Comparison of ENCODE assay signal across 1 cellular context in genomic region chr6:2942916-2943563, GRCh38.
TF ChIP-seq lines count a peak whose summit lies in the region.

No MANE protein-coding gene starts in this region.

TF ChIP-seq in GM12878, 131 proteins besides CTCF, POLR2A, EP300 and RAD21:
- TF ChIP-seq RELA (IDR thresholded peaks at IDR 0.05; ENCODE audit: borderline replicate concordance, partially characterized antibody) (no peak), MEF2A (IDR thresholded peaks at IDR 0.05; ENCODE audit: insufficient read depth, low read depth, low read length) (no peak), ZNF217 (IDR thresholded peaks at IDR 0.05) (no peak), HDGF (IDR thresholded peaks at IDR 0.05) (no peak), ZBTB11 (CRISPR knock-in tag; IDR thresholded peaks at IDR 0.05) (no peak), MTA3 (IDR thresholded peaks at IDR 0.05; ENCODE audit: borderline replicate concordance, low read length) (no peak), NKRF (conservative IDR thresholded peaks at IDR 0.05) (no peak), WRNIP1 (IDR thresholded peaks at IDR 0.05; ENCODE audit: borderline replicate concordance, low read depth, low read length) (no peak), STAT1 (conservative IDR thresholded peaks at IDR 0.05) (no peak), ZNF622 (IDR thresholded peaks at IDR 0.05) (no peak)
TF ChIP-seq in GM12878: peak in this region for 0.
